ENCODE assay signal across 13 cellular contexts in genomic region chr16:54280751-54281150, GRCh38. TPM values are rescaled to one million over a fixed set of nuclear protein-coding genes. Genes with fewer than 3 reads are reported as not detected.
DNase-seq lines count a peak whose midpoint lies in the region; ATAC-seq lines count a peak whose summit lies in the region.
"Had no signal": no experiment of that assay in that cellular context is flagged by ENCODE, and none has a peak within 500 bp of the region (broad histone marks: within the 10 kb centered on the region; RNA-seq: fewer than 3 reads in every experiment).

No MANE protein-coding gene starts in this region.

- in situ Hi-C loops in Caki2 (cut with HindIII; ENCODE audit: low pct_unique_long_range_greater_than_20kb, low sequenced_read_pairs): no loop called here

- DNase-seq in Caki2 (ENCODE audit: low read depth) (peak; percentile 60), HK-2 (ENCODE audit: unreplicated experiment) (peak; percentile 35), astrocyte of the hippocampus (ENCODE audit: low read depth, low spot score) (peak; percentile 31), mesenteric fat pad (ENCODE audit: low spot score) (peak; percentile 37), NCI-H2227 (lab: John Stamatoyannopoulos, UW; ENCODE audit: unreplicated experiment) (no peak), DMS153 treated with DMSO at 0.1 percent for 48 hours (lab: John Stamatoyannopoulos, UW; ENCODE audit: unreplicated experiment) (no peak), kidney glomerular epithelial cell (lab: John Stamatoyannopoulos, UW) (no peak)
- DNase-seq: activated CD8-positive, alpha-beta memory T cell treated with anti-CD3 and anti-CD28 coated beads, Interleukin-2, amount 50 U/mL, for 48 hours; naive thymus-derived CD4-positive, alpha-beta T cell; NCI-H187; stomach had no signal

- ATAC-seq in GM19397 (IDR thresholded peaks at IDR 0.05; ENCODE audit: unreplicated experiment): no peak
- ATAC-seq: gastroesophageal sphincter; naive thymus-derived CD4-positive, alpha-beta T cell had no signal

RNA-seq across cellular contexts. Expression of gene IRX3, which starts 5.8 kb away (rescaled TPM):
- total RNA-seq in Caki2 (2014; rRNA removed; shearing (Covaris generic); ENCODE audit: low replicate concordance): 27.7 and 48.4 TPM in 2 replicates
- total RNA-seq in mesenteric fat pad: 1.4 TPM

Comparison
In these comparisons a context has a peak if more than half of its experiments do, and no peak if none do; other contexts are left out.
1. DNase-seq: peak in Caki2 (single experiment), HK-2 (single experiment), astrocyte of the hippocampus (single experiment) and mesenteric fat pad (single experiment); none in NCI-H2227 (single experiment), DMS153 treated with DMSO at 0.1 percent for 48 hours (single experiment) and kidney glomerular epithelial cell (single experiment).
2. RNA of gene IRX3, which starts 5.8 kb away (total RNA-seq): 27.7 to 48.4 TPM in Caki2; 1.4 TPM in mesenteric fat pad (single experiment); every median in the first group is over 10 times any median in the second.